ENCODE assay signal across 24 cellular contexts in the genomic region with DNA sequence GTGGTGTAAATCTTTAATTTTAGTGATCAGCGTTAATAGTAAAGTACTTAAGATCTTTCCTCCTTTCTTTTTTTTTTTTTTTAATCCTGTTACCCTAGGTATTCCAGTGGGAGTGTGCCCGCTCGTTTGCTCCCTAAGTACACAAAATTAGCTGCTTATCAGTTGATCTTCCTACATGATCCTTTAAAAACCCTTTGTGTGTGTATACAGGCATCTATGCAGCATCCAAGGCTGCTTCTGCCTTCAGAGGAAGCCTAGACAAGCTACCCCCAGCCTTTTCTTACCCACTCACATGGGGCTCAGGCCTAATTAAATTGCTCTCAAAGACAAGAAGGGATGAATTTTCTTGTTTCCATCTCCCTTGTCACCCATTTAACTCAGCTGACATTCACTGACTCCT.
DNase-seq lines count a peak whose midpoint lies in the region; FAIRE-seq and TF ChIP-seq lines count a peak whose summit lies in the region.
"Had no signal": no experiment of that assay in that cellular context is flagged by ENCODE, and none has a peak within 500 bp of the region (broad histone marks: within the 10 kb centered on the region; RNA-seq: fewer than 3 reads in every experiment).

No MANE protein-coding gene starts in this region.

- WGBS in small intestine, 3 donors: 36 to 51% (median 41%) methylated on average over 3 of the region's 3 CpGs

- H3K9me2 ChIP-seq in neural cell (ENCODE audit: insufficient read depth, low read length): no peaks in the 10 kb centered on the region

- TF ChIP-seq EP300 in neural cell (conservative IDR thresholded peaks at IDR 0.05; ENCODE audit: poor library complexity, severe bottlenecking): no peak

- no peak overlapping the region for H3K9ac ChIP-seq in neural cell (ENCODE audit: low read length)
- H3K9ac ChIP-seq: BLaER1 had no signal

- H3K27ac ChIP-seq in WERI-Rb-1 (peak overlapping the region; percentile 57), neural cell (ENCODE audit: low read length) (no peak overlapping the region), small intestine (ENCODE audit: low read depth in 1 of 2, low read length in 1 of 2) (no peak overlapping the region)
- H3K27ac ChIP-seq: A549, BLaER1, Peyer's patch, SJSA1 had no signal

- no peaks in the 10 kb centered on the region for H3K9me3 ChIP-seq in WERI-Rb-1 (ENCODE audit: severe bottlenecking)
- no peaks in the 10 kb centered on the region for H3K9me3 ChIP-seq in neural cell (ENCODE audit: low read length)
- no peaks in the 10 kb centered on the region for H3K9me3 ChIP-seq in small intestine (ENCODE audit: control insufficient read depth, low read depth)
- H3K9me3 ChIP-seq: A549, BLaER1, Peyer's patch, SJSA1 had no signal

- H3K36me3 ChIP-seq in WERI-Rb-1: no peaks in the 10 kb centered on the region
- no peaks in the 10 kb centered on the region for H3K36me3 ChIP-seq in neural cell (ENCODE audit: insufficient read depth, low read length)
- no peaks in the 10 kb centered on the region for H3K36me3 ChIP-seq in small intestine (ENCODE audit: control insufficient read depth in 2 of 2, insufficient read depth in 2 of 2, low read length in 2 of 2)
- H3K36me3 ChIP-seq: BLaER1, Peyer's patch, SJSA1 had no signal

- H3K4me3 ChIP-seq in LNCaP clone FGC (ENCODE audit: low read depth, low read length): no peak overlapping the region
- peak overlapping the region; percentile 29 for H3K4me3 ChIP-seq in WERI-Rb-1 (ENCODE audit: low read depth, low read length)
- no peak overlapping the region for H3K4me3 ChIP-seq in neural cell (ENCODE audit: low read length)
- H3K4me3 ChIP-seq in small intestine (ENCODE audit: low read depth in 1 of 2, low read length in 2 of 2): no peak overlapping the region
- H3K4me3 ChIP-seq: A549, BLaER1, Peyer's patch, SJSA1 had no signal

- H3F3A ChIP-seq in neural cell (ENCODE audit: insufficient read depth, low read length, poor library complexity, severe bottlenecking): no peaks in the 10 kb centered on the region

- peak overlapping the region; percentile 3 for H2AFZ ChIP-seq in neural cell (ENCODE audit: low read depth, low read length)

- no peak for FAIRE-seq in small intestine (lab: Jason Lieb, UNC)
- FAIRE-seq: A549, GM12892, GM18507, H1, HepG2 had no signal

- TF ChIP-seq CTCF in LNCaP clone FGC (IDR thresholded peaks at IDR 0.05; ENCODE audit: control insufficient read depth, extremely low read depth, insufficient read depth) (no peak), WERI-Rb-1 (IDR thresholded peaks at IDR 0.05; ENCODE audit: low read depth, low read length) (no peak), neural cell (IDR thresholded peaks at IDR 0.05; ENCODE audit: poor library complexity, severe bottlenecking) (no peak)

- H3K4me1 ChIP-seq in small intestine (ENCODE audit: control insufficient read depth in 2 of 2, insufficient read depth in 1 of 2, low read depth in 1 of 2, low read length in 1 of 2): no peaks in the 10 kb centered on the region
- H3K4me1 ChIP-seq: A549, BLaER1, Peyer's patch, SJSA1 had no signal

- no peak overlapping the region for H3K4me2 ChIP-seq in neural cell (ENCODE audit: low read length)
- H3K4me2 ChIP-seq: A549, BLaER1 had no signal

- H3K27me3 ChIP-seq in WERI-Rb-1 (ENCODE audit: insufficient read depth, low read depth, severe bottlenecking) (no peaks in the 10 kb centered on the region), neural cell (ENCODE audit: insufficient read depth, low read depth, low read length) (no peaks in the 10 kb centered on the region), small intestine (ENCODE audit: control insufficient read depth in 2 of 2, insufficient read depth in 2 of 2, low read length in 2 of 2) (no peaks in the 10 kb centered on the region)
- H3K27me3 ChIP-seq: BLaER1, Peyer's patch, SJSA1 had no signal

- DNase-seq in D341Med (ENCODE audit: low spot score): peak; percentile 70
- DNase-seq in LNCaP clone FGC (ENCODE audit: low read depth): peak; percentile 3
- peak; percentile 59 for DNase-seq in WERI-Rb-1
- no peak for DNase-seq in hepatic stellate cell (ENCODE audit: low spot score)
- no peak for DNase-seq in small intestine
- DNase-seq in hippocampal formation (lab: John Stamatoyannopoulos, UW): no peak
- no peak for DNase-seq in cerebellar cortex (ENCODE audit: low spot score)
- DNase-seq: CD4-positive, alpha-beta memory T cell; DMS79; KBM-7; MV-4-11; NCI-H2029; NCI-H2171 treated with DMSO at 0.1 percent for 48 hours; NCI-H510A; Peyer's patch; SW 1271 had no signal

- H3K79me2 ChIP-seq in neural cell (replicated peaks; ENCODE audit: insufficient read depth, low read length): no peaks in the 10 kb centered on the region

- no peak for TF ChIP-seq RAD21 in neural cell (conservative IDR thresholded peaks at IDR 0.05)

- H4K20me1 ChIP-seq in neural cell (ENCODE audit: insufficient read depth): no peaks in the 10 kb centered on the region
- H4K20me1 ChIP-seq: BLaER1 had no signal

TF ChIP-seq in neural cell, 6 proteins besides CTCF, POLR2A, EP300 and RAD21:
- no peak for TF ChIP-seq EZH2 (IDR thresholded peaks at IDR 0.05; ENCODE audit: borderline replicate concordance, insufficient read depth, low read length, poor library complexity, severe bottlenecking)
- no peak for TF ChIP-seq SMC3 (conservative IDR thresholded peaks at IDR 0.05; ENCODE audit: poor library complexity)
- no peak for TF ChIP-seq TAF1 (IDR thresholded peaks at IDR 0.05; ENCODE audit: low read depth)
- TF ChIP-seq, protein P1, sequence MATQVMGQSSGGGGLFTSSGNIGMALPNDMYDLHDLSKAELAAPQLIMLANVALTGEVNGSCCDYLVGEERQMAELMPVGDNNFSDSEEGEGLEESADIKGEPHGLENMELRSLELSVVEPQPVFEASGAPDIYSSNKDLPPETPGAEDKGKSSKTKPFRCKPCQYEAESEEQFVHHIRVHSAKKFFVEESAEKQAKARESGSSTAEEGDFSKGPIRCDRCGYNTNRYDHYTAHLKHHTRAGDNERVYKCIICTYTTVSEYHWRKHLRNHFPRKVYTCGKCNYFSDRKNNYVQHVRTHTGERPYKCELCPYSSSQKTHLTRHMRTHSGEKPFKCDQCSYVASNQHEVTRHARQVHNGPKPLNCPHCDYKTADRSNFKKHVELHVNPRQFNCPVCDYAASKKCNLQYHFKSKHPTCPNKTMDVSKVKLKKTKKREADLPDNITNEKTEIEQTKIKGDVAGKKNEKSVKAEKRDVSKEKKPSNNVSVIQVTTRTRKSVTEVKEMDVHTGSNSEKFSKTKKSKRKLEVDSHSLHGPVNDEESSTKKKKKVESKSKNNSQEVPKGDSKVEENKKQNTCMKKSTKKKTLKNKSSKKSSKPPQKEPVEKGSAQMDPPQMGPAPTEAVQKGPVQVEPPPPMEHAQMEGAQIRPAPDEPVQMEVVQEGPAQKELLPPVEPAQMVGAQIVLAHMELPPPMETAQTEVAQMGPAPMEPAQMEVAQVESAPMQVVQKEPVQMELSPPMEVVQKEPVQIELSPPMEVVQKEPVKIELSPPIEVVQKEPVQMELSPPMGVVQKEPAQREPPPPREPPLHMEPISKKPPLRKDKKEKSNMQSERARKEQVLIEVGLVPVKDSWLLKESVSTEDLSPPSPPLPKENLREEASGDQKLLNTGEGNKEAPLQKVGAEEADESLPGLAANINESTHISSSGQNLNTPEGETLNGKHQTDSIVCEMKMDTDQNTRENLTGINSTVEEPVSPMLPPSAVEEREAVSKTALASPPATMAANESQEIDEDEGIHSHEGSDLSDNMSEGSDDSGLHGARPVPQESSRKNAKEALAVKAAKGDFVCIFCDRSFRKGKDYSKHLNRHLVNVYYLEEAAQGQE (IDR thresholded peaks at IDR 0.05; ENCODE audit: borderline replicate concordance): no peak
- no peak for TF ChIP-seq POLR2AphosphoS5 (IDR thresholded peaks at IDR 0.05)
- TF ChIP-seq MXI1 (conservative IDR thresholded peaks at IDR 0.05; ENCODE audit: poor library complexity, severe bottlenecking): no peak
TF ChIP-seq in neural cell: peak in this region for 0.

Comparison
In these comparisons a context has a peak if more than half of its experiments do, and no peak if none do; other contexts are left out.
1. DNase-seq: peak in D341Med (single experiment), LNCaP clone FGC (single experiment) and WERI-Rb-1 (single experiment); none in hepatic stellate cell (single experiment), small intestine (single experiment), hippocampal formation (0 of 2) and cerebellar cortex (single experiment).